29 cellular contexts compared by ENCODE assay signal in genomic region chr12:109807954-109808353, GRCh38.
"Had no signal": no experiment of that assay in that cellular context is flagged by ENCODE, and none has a peak within 500 bp of the region (broad histone marks: within the 10 kb centered on the region; RNA-seq: fewer than 3 reads in every experiment).

No MANE protein-coding gene starts in this region.

- H3K27ac ChIP-seq: stomach, suprapubic skin, testis, thoracic aorta, thyroid gland, tibial artery, tibial nerve, transverse colon, upper lobe of left lung, upper lobe of right lung, uterus, vagina had no signal

- H3K27me3 Mint-ChIP-seq: stimulated activated memory B cell treated with anti-CD40 and anti-IgM and Interleukin-4, amounts not matched to agents 10 μg/mL and 1 μg/mL and 100 μg/mL, for 72 hours; stimulated activated naive B cell treated with anti-CD40 and anti-IgM and Interleukin-4, amounts not matched to agents 10 μg/mL and 1 μg/mL and 100 μg/mL, for 72 hours; stimulated activated naive CD8-positive, alpha-beta T cell treated with anti-CD3 and anti-CD28 coated beads, Interleukin-15, amount 100 ng/mL, for 72 hours; stimulated activated naive CD8-positive, alpha-beta T cell treated with anti-CD3 and anti-CD28 coated beads, Interleukin-15, Interleukin-2, amounts not matched to agents 100 ng/mL and 50 ng/mL, for 24 hours; type B pancreatic cell had no signal

- H3K36me3 ChIP-seq: stomach, suprapubic skin, thoracic aorta, thyroid gland, tibial artery, tibial nerve, transverse colon, upper lobe of left lung, upper lobe of right lung, uterus, vagina had no signal

- H3K4me1 Mint-ChIP-seq: stimulated activated naive CD8-positive, alpha-beta T cell treated with anti-CD3 and anti-CD28 coated beads, Interleukin-15, amount 100 ng/mL, for 72 hours had no signal

- H3K27me3 ChIP-seq: stomach, suprapubic skin, testis, thyroid gland, tibial nerve, transverse colon, upper lobe of left lung, upper lobe of right lung, uterus, vagina had no signal

- H3K9me3 Mint-ChIP-seq: stimulated activated effector memory CD8-positive, alpha-beta T cell treated with anti-CD3 and anti-CD28 coated beads, Interleukin-12 subunit alpha, Interleukin-12 subunit beta, amount 100 ng/mL, for 72 hours; stimulated activated memory B cell treated with anti-CD40 and anti-IgM and Interleukin-4, amounts not matched to agents 10 μg/mL and 1 μg/mL and 100 μg/mL, for 72 hours; stimulated activated naive B cell treated with anti-CD40 and anti-IgM and Interleukin-4, amounts not matched to agents 10 μg/mL and 1 μg/mL and 100 μg/mL, for 72 hours; stimulated activated naive CD8-positive, alpha-beta T cell treated with anti-CD3 and anti-CD28 coated beads, Interleukin-15, amount 100 ng/mL, for 72 hours; stimulated activated naive CD8-positive, alpha-beta T cell treated with anti-CD3 and anti-CD28 coated beads, Interleukin-15, Interleukin-2, amounts not matched to agents 100 ng/mL and 50 ng/mL, for 24 hours; type B pancreatic cell had no signal

- H3K36me3 Mint-ChIP-seq: stimulated activated effector memory CD8-positive, alpha-beta T cell treated with anti-CD3 and anti-CD28 coated beads, Interleukin-12 subunit alpha, Interleukin-12 subunit beta, amount 100 ng/mL, for 72 hours; stimulated activated memory B cell treated with anti-CD40 and anti-IgM and Interleukin-4, amounts not matched to agents 10 μg/mL and 1 μg/mL and 100 μg/mL, for 72 hours; stimulated activated naive B cell treated with anti-CD40 and anti-IgM and Interleukin-4, amounts not matched to agents 10 μg/mL and 1 μg/mL and 100 μg/mL, for 72 hours; type B pancreatic cell had no signal

- H3K4me3 Mint-ChIP-seq: stimulated activated effector memory CD8-positive, alpha-beta T cell treated with anti-CD3 and anti-CD28 coated beads, Interleukin-12 subunit alpha, Interleukin-12 subunit beta, amount 100 ng/mL, for 72 hours; stimulated activated memory B cell treated with anti-CD40 and anti-IgM and Interleukin-4, amounts not matched to agents 10 μg/mL and 1 μg/mL and 100 μg/mL, for 72 hours; stimulated activated naive B cell treated with anti-CD40 and anti-IgM and Interleukin-4, amounts not matched to agents 10 μg/mL and 1 μg/mL and 100 μg/mL, for 72 hours; stimulated activated naive CD8-positive, alpha-beta T cell treated with anti-CD3 and anti-CD28 coated beads, Interleukin-15, amount 100 ng/mL, for 72 hours; stimulated activated naive CD8-positive, alpha-beta T cell treated with anti-CD3 and anti-CD28 coated beads, Interleukin-15, Interleukin-2, amounts not matched to agents 100 ng/mL and 50 ng/mL, for 24 hours; type B pancreatic cell had no signal

- FAIRE-seq: urothelium cell line had no signal

- DNase-seq: stimulated activated CD4-positive, alpha-beta T cell treated with anti-CD3 and anti-CD28 coated beads, Interleukin-2, amount 100 ng/mL, for 48 hours; stimulated activated CD4-positive, alpha-beta T cell treated with anti-CD3 and anti-CD28 coated beads, Interleukin-4, amount 100 ng/mL, for 1 hour; stimulated activated CD4-positive, alpha-beta T cell treated with anti-CD3 and anti-CD28 coated beads, Interleukin-4, amount 100 ng/mL, for 24 hours; stimulated activated CD4-positive, alpha-beta T cell treated with anti-CD3 and anti-CD28 coated beads, Interleukin-4, amount 100 ng/mL, for 4 hours; stimulated activated CD8-positive, alpha-beta memory T cell treated with anti-CD3 and anti-CD28 coated beads, Interleukin-4, amount 100 ng/mL, for 48 hours; stimulated activated naive B cell treated with anti-CD40 and anti-IgM and Interleukin-4, amounts not matched to agents 10 μg/mL and 1 μg/mL and 100 μg/mL, for 72 hours; stimulated activated naive CD4-positive, alpha-beta T cell; stimulated activated naive CD4-positive, alpha-beta T cell treated with Interleukin-2 at 50 U/mL for 16 hours; stimulated activated naive CD8-positive, alpha-beta T cell treated with anti-CD3 and anti-CD28 coated beads, Interleukin-15, amount 100 ng/mL, for 72 hours; stimulated activated naive CD8-positive, alpha-beta T cell treated with anti-CD3 and anti-CD28 coated beads, Interleukin-15, Interleukin-2, amounts not matched to agents 100 U/mL and 50 U/mL, for 24 hours; stomach; substantia nigra; testis; thyroid gland; tibial artery; transverse colon; trophoblast cell; upper lobe of left lung; upper lobe of right lung; uterus had no signal

- H3K4me1 ChIP-seq: testis, thyroid gland, tibial artery, transverse colon, upper lobe of left lung, upper lobe of right lung, uterus, vagina had no signal

- H3K27ac Mint-ChIP-seq: stimulated activated effector memory CD8-positive, alpha-beta T cell treated with anti-CD3 and anti-CD28 coated beads, Interleukin-12 subunit alpha, Interleukin-12 subunit beta, amount 100 ng/mL, for 72 hours; stimulated activated memory B cell treated with anti-CD40 and anti-IgM and Interleukin-4, amounts not matched to agents 10 μg/mL and 1 μg/mL and 100 μg/mL, for 72 hours; stimulated activated naive B cell treated with anti-CD40 and anti-IgM and Interleukin-4, amounts not matched to agents 10 μg/mL and 1 μg/mL and 100 μg/mL, for 72 hours; stimulated activated naive CD8-positive, alpha-beta T cell treated with anti-CD3 and anti-CD28 coated beads, Interleukin-15, amount 100 ng/mL, for 72 hours; stimulated activated naive CD8-positive, alpha-beta T cell treated with anti-CD3 and anti-CD28 coated beads, Interleukin-15, Interleukin-2, amounts not matched to agents 100 ng/mL and 50 ng/mL, for 24 hours; type B pancreatic cell had no signal

- ATAC-seq: stimulated activated effector memory CD8-positive, alpha-beta T cell treated with anti-CD3 and anti-CD28 coated beads, Interleukin-12 subunit alpha, Interleukin-12 subunit beta, amount 100 ng/mL, for 72 hours; stimulated activated memory B cell treated with anti-CD40 and anti-IgM and Interleukin-4, amounts not matched to agents 10 μg/mL and 1 μg/mL and 100 μg/mL, for 72 hours; stimulated activated naive B cell treated with anti-CD40 and anti-IgM and Interleukin-4, amounts not matched to agents 10 μg/mL and 1 μg/mL and 100 μg/mL, for 72 hours; stimulated activated naive CD8-positive, alpha-beta T cell treated with anti-CD3 and anti-CD28 coated beads, Interleukin-15, amount 100 ng/mL, for 72 hours; stimulated activated naive CD8-positive, alpha-beta T cell treated with anti-CD3 and anti-CD28 coated beads, Interleukin-15, Interleukin-2, amounts not matched to agents 100 U/mL and 50 U/mL, for 24 hours; upper lobe of right lung had no signal

- H3K4me3 ChIP-seq: stomach, suprapubic skin, testis, thoracic aorta, thyroid gland, tibial artery, tibial nerve, transverse colon, upper lobe of left lung, upper lobe of right lung, uterus, vagina had no signal

- H3K9me3 ChIP-seq: stomach, suprapubic skin, testis, thoracic aorta, thyroid gland, tibial artery, tibial nerve, transverse colon, upper lobe of left lung, upper lobe of right lung, uterus, vagina had no signal
